Comparison of ENCODE assay signal across 19 cellular contexts in genomic region chr1:170318141-170318540, GRCh38.
A peak's percentile ranks its signal among the peaks of the same experiment; 100 is the strongest.
DNase-seq lines count a peak whose midpoint lies in the region; ATAC-seq, FAIRE-seq and TF ChIP-seq lines count a peak whose summit lies in the region.
"Had no signal": no experiment of that assay in that cellular context is flagged by ENCODE, and none has a peak within 500 bp of the region (broad histone marks: within the 10 kb centered on the region; RNA-seq: fewer than 3 reads in every experiment).

No MANE protein-coding gene starts in this region.

- no peak overlapping the region for H3K4me2 ChIP-seq in osteoblast (ENCODE audit: insufficient read depth, low read length)
- H3K4me2 ChIP-seq: GM23338 had no signal

- no peaks in the 10 kb centered on the region for H4K20me1 ChIP-seq in osteoblast (ENCODE audit: insufficient read depth, low read length)

- H3K27ac ChIP-seq in osteoblast (ENCODE audit: low read depth, low read length) (peak overlapping the region; percentile 3), left ventricle myocardium inferior (replicated peaks) (no peak overlapping the region)

- no peaks in the 10 kb centered on the region for H3K79me2 ChIP-seq in osteoblast (ENCODE audit: insufficient read depth, low read length)

- H3K9me3 ChIP-seq in osteoblast (ENCODE audit: low read depth, low read length) (no peaks in the 10 kb centered on the region), left ventricle myocardium inferior (replicated peaks) (peaks cover under 1% of the 10 kb centered on the region)
- H3K9me3 ChIP-seq: BE2C had no signal

- ATAC-seq in effector memory CD8-positive, alpha-beta T cell (replicated peaks), result no peak
- ATAC-seq: GM23338, HCT116, HepG2 had no signal

- H3K4me3 ChIP-seq in choroid plexus epithelial cell (ENCODE audit: low read depth, low read length) (no peak overlapping the region), osteoblast (ENCODE audit: insufficient read depth, low read length) (no peak overlapping the region), left ventricle myocardium inferior (no peak overlapping the region)
- H3K4me3 ChIP-seq: GM23338 had no signal

- H3K36me3 ChIP-seq in osteoblast (ENCODE audit: insufficient read depth, low read length), result no peaks in the 10 kb centered on the region
- H3K36me3 ChIP-seq in left ventricle myocardium inferior, result no peaks in the 10 kb centered on the region
- H3K36me3 ChIP-seq: BE2C had no signal

- H3K36me3 Mint-ChIP-seq in effector memory CD8-positive, alpha-beta T cell (ENCODE audit: insufficient read depth), result no peaks in the 10 kb centered on the region
- H3K36me3 Mint-ChIP-seq: CD4-positive, CD25-positive, alpha-beta regulatory T cell; CD8-positive, alpha-beta memory T cell had no signal

- TF ChIP-seq CTCF in choroid plexus epithelial cell (conservative IDR thresholded peaks at IDR 0.05; ENCODE audit: low read depth, low read length), result no peak
- no peak for TF ChIP-seq CTCF in osteoblast (IDR thresholded peaks at IDR 0.05; ENCODE audit: extremely low read depth, low read depth, low read length)
- TF ChIP-seq CTCF in left ventricle myocardium inferior (IDR thresholded peaks at IDR 0.05; ENCODE audit: borderline replicate concordance), result no peak

- H3K4me1 ChIP-seq in osteoblast (ENCODE audit: insufficient read depth, low read length), result peaks cover 12% of the 10 kb centered on the region
- H3K4me1 ChIP-seq in left ventricle myocardium inferior, result no peaks in the 10 kb centered on the region
- H3K4me1 ChIP-seq: BE2C had no signal

- no peak overlapping the region for H2AFZ ChIP-seq in osteoblast (ENCODE audit: low read length)
- H2AFZ ChIP-seq: GM23338 had no signal

- H3K4me3 Mint-ChIP-seq in effector memory CD8-positive, alpha-beta T cell, result no peak overlapping the region
- H3K4me3 Mint-ChIP-seq: CD4-positive, CD25-positive, alpha-beta regulatory T cell; CD8-positive, alpha-beta memory T cell; GM23338; HFFc6 had no signal

- H3K27me3 ChIP-seq in osteoblast (ENCODE audit: insufficient read depth, low read length) (no peaks in the 10 kb centered on the region), left ventricle myocardium inferior (ENCODE audit: low read depth) (no peaks in the 10 kb centered on the region)
- H3K27me3 ChIP-seq: BE2C had no signal

- no peaks in the 10 kb centered on the region for H3K9me3 Mint-ChIP-seq in effector memory CD8-positive, alpha-beta T cell
- H3K9me3 Mint-ChIP-seq: GM23338, HFFc6 had no signal

- H3K27ac Mint-ChIP-seq in effector memory CD8-positive, alpha-beta T cell, result no peak overlapping the region
- H3K27ac Mint-ChIP-seq: CD4-positive, CD25-positive, alpha-beta regulatory T cell; CD8-positive, alpha-beta memory T cell; GM23338 had no signal

- DNase-seq in HCEC 1CT (peak; percentile 13), choroid plexus epithelial cell (ENCODE audit: low read depth) (peak; percentile 11), osteoblast (ENCODE audit: insufficient read length, low spot score, missing footprints) (no peak), cortex of kidney (lab: John Stamatoyannopoulos, UW) (no peak), left ventricle myocardium inferior (no peak), urothelium cell line (ENCODE audit: low spot score) (no peak)
- DNase-seq in effector memory CD8-positive, alpha-beta T cell, result no peak
- DNase-seq: ACHN; BE2C; C1 segment of cervical spinal cord; CD4-positive, CD25-positive, alpha-beta regulatory T cell; CD8-positive, alpha-beta memory T cell; COR-L47; GF-D8; HFFc6 had no signal

- intact Hi-C loops in left ventricle myocardium inferior (cut with micrococcal nuclease), result no loop called here

- H3K27me3 Mint-ChIP-seq in effector memory CD8-positive, alpha-beta T cell, result peaks cover 0 to 17% of the 10 kb centered on the region in 2 donors

- no peaks in the 10 kb centered on the region for H3K4me1 Mint-ChIP-seq in effector memory CD8-positive, alpha-beta T cell (ENCODE audit: low read depth in 2 of 2)
- H3K4me1 Mint-ChIP-seq: CD4-positive, CD25-positive, alpha-beta regulatory T cell; CD8-positive, alpha-beta memory T cell had no signal

- FAIRE-seq in urothelium cell line (lab: Jason Lieb, UNC), result no peak
- FAIRE-seq: H54, HepG2 had no signal

Comparison
In these comparisons a context has a peak if more than half of its experiments do, and no peak if none do; other contexts are left out.
1. DNase-seq: peak in HCEC 1CT (single experiment) and choroid plexus epithelial cell (single experiment); none in osteoblast (single experiment), cortex of kidney (single experiment), effector memory CD8-positive, alpha-beta T cell (0 of 3), left ventricle myocardium inferior (single experiment) and urothelium cell line (single experiment).